In the genomic region with DNA sequence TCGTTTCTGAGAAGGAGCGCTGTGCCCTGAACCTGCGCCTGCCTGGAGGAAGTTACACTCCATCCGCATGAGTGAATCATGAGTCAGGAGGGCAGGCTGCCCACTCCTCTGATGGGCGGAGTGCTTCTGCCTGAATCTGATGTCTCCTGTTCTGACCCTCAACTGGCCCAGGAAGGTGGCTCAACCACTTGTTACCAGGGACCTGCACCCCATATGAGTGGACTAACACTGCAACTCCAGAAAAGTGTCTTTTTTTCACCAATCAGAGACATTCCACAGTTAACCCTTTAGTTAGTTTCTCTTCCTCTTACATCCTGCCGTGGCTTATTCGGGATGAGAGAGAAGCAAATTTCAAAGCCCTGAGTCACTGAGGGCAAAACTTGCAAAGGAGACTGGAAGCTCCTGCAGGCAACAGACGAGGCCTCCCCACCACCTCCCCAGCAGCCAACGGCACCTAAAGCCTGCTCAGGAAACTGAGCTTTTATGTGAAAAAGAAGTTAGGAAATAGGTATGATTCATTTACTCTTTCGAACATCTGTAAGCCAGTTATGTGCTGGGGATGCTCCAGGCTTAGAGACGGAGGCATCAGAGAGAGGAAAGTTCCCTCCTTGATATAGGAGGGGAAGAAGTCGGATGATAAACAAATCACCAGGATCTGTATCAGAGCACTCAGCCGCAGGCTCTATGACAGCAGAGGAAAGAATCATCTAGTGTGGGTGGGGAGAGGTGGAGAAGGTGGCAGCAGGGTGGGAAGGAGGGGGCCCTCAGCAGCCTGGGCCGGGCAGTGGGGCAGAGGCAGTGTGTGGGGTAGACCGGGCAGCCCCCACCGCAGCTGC, we compare ENCODE assay signal across 1 cellular context.
TF ChIP-seq lines count a peak whose summit lies in the region.

No MANE protein-coding gene starts in this region.

TF ChIP-seq in GM12878, 131 proteins besides CTCF, POLR2A, EP300 and RAD21 (continued from another document and continues in another):
- TF ChIP-seq, protein P1, sequence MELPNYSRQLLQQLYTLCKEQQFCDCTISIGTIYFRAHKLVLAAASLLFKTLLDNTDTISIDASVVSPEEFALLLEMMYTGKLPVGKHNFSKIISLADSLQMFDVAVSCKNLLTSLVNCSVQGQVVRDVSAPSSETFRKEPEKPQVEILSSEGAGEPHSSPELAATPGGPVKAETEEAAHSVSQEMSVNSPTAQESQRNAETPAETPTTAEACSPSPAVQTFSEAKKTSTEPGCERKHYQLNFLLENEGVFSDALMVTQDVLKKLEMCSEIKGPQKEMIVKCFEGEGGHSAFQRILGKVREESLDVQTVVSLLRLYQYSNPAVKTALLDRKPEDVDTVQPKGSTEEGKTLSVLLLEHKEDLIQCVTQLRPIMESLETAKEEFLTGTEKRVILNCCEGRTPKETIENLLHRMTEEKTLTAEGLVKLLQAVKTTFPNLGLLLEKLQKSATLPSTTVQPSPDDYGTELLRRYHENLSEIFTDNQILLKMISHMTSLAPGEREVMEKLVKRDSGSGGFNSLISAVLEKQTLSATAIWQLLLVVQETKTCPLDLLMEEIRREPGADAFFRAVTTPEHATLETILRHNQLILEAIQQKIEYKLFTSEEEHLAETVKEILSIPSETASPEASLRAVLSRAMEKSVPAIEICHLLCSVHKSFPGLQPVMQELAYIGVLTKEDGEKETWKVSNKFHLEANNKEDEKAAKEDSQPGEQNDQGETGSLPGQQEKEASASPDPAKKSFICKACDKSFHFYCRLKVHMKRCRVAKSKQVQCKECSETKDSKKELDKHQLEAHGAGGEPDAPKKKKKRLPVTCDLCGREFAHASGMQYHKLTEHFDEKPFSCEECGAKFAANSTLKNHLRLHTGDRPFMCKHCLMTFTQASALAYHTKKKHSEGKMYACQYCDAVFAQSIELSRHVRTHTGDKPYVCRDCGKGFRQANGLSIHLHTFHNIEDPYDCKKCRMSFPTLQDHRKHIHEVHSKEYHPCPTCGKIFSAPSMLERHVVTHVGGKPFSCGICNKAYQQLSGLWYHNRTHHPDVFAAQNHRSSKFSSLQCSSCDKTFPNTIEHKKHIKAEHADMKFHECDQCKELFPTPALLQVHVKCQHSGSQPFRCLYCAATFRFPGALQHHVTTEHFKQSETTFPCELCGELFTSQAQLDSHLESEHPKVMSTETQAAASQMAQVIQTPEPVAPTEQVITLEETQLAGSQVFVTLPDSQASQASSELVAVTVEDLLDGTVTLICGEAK (IDR thresholded peaks at IDR 0.05; ENCODE audit: borderline replicate concordance), result no peak
- no peak for TF ChIP-seq SREBF2 (IDR thresholded peaks at IDR 0.05; ENCODE audit: low read length)
- peak; percentile 69 for TF ChIP-seq SPI1 (IDR thresholded peaks at IDR 0.05; ENCODE audit: borderline replicate concordance, insufficient read depth, low read depth, low read length)
- TF ChIP-seq, protein P2, sequence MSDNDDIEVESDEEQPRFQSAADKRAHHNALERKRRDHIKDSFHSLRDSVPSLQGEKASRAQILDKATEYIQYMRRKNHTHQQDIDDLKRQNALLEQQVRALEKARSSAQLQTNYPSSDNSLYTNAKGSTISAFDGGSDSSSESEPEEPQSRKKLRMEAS (IDR thresholded peaks at IDR 0.05; ENCODE audit: low read depth, low read length), result peak; percentile 27; the same call in 1 of the 2 replicates
- TF ChIP-seq JUNB (IDR thresholded peaks at IDR 0.05), result 0 out of 2 replicates have a peak, but pooled peaks have one; percentile 23
- TF ChIP-seq SRF (IDR thresholded peaks at IDR 0.05; ENCODE audit: low read depth in 2 of 2, low read length in 2 of 2), result no peak
- 0 out of 2 replicates have a peak, but pooled peaks have one; percentile 23 for TF ChIP-seq POLR2AphosphoS5 (IDR thresholded peaks at IDR 0.05; ENCODE audit: low read length)
- TF ChIP-seq YBX1 (IDR thresholded peaks at IDR 0.05), result no peak
- no peak for TF ChIP-seq ZSCAN29 (IDR thresholded peaks at IDR 0.05)
- TF ChIP-seq, protein P3, sequence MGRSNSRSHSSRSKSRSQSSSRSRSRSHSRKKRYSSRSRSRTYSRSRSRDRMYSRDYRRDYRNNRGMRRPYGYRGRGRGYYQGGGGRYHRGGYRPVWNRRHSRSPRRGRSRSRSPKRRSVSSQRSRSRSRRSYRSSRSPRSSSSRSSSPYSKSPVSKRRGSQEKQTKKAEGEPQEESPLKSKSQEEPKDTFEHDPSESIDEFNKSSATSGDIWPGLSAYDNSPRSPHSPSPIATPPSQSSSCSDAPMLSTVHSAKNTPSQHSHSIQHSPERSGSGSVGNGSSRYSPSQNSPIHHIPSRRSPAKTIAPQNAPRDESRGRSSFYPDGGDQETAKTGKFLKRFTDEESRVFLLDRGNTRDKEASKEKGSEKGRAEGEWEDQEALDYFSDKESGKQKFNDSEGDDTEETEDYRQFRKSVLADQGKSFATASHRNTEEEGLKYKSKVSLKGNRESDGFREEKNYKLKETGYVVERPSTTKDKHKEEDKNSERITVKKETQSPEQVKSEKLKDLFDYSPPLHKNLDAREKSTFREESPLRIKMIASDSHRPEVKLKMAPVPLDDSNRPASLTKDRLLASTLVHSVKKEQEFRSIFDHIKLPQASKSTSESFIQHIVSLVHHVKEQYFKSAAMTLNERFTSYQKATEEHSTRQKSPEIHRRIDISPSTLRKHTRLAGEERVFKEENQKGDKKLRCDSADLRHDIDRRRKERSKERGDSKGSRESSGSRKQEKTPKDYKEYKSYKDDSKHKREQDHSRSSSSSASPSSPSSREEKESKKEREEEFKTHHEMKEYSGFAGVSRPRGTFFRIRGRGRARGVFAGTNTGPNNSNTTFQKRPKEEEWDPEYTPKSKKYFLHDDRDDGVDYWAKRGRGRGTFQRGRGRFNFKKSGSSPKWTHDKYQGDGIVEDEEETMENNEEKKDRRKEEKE (IDR thresholded peaks at IDR 0.05), result no peak
- no peak for TF ChIP-seq BCL11A (IDR thresholded peaks at IDR 0.05; ENCODE audit: low read depth, low read length)
- TF ChIP-seq NFIC (IDR thresholded peaks at IDR 0.05; ENCODE audit: low read depth, low read length), result 0 out of 2 replicates have a peak, but pooled peaks have one; percentile 43
- TF ChIP-seq HDAC2 (IDR thresholded peaks at IDR 0.05), result no peak
- TF ChIP-seq, protein P4, sequence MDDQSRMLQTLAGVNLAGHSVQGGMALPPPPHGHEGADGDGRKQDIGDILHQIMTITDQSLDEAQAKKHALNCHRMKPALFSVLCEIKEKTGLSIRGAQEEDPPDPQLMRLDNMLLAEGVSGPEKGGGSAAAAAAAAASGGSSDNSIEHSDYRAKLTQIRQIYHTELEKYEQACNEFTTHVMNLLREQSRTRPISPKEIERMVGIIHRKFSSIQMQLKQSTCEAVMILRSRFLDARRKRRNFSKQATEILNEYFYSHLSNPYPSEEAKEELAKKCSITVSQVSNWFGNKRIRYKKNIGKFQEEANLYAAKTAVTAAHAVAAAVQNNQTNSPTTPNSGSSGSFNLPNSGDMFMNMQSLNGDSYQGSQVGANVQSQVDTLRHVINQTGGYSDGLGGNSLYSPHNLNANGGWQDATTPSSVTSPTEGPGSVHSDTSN (IDR thresholded peaks at IDR 0.05; ENCODE audit: insufficient replicate concordance, low read depth, low read length), result no peak
- no peak for TF ChIP-seq SIN3A (IDR thresholded peaks at IDR 0.05; ENCODE audit: low read depth, low read length)
- 0 out of 2 replicates have a peak, but pooled peaks have one; percentile 5 for TF ChIP-seq TBL1XR1 (IDR thresholded peaks at IDR 0.05; ENCODE audit: low read depth, low read length)
- no peak for TF ChIP-seq HCFC1 (IDR thresholded peaks at IDR 0.05; ENCODE audit: low read length)
- TF ChIP-seq RFX5 (IDR thresholded peaks at IDR 0.05; ENCODE audit: low read depth, low read length), result no peak
- TF ChIP-seq ZNF384 (IDR thresholded peaks at IDR 0.05; ENCODE audit: borderline replicate concordance, low read depth, low read length), result no peak
- no peak for TF ChIP-seq TCF12 (IDR thresholded peaks at IDR 0.05; ENCODE audit: low read depth, low read length)
- peak; percentile 61 for TF ChIP-seq GATAD2B (conservative IDR thresholded peaks at IDR 0.05; ENCODE audit: low read depth)
- TF ChIP-seq BRCA1 (IDR thresholded peaks at IDR 0.05; ENCODE audit: low read depth, low read length), result no peak
- TF ChIP-seq NR2F1 (conservative IDR thresholded peaks at IDR 0.05), result no peak
- no peak for TF ChIP-seq RBBP5 (conservative IDR thresholded peaks at IDR 0.05)
- TF ChIP-seq, protein P5, sequence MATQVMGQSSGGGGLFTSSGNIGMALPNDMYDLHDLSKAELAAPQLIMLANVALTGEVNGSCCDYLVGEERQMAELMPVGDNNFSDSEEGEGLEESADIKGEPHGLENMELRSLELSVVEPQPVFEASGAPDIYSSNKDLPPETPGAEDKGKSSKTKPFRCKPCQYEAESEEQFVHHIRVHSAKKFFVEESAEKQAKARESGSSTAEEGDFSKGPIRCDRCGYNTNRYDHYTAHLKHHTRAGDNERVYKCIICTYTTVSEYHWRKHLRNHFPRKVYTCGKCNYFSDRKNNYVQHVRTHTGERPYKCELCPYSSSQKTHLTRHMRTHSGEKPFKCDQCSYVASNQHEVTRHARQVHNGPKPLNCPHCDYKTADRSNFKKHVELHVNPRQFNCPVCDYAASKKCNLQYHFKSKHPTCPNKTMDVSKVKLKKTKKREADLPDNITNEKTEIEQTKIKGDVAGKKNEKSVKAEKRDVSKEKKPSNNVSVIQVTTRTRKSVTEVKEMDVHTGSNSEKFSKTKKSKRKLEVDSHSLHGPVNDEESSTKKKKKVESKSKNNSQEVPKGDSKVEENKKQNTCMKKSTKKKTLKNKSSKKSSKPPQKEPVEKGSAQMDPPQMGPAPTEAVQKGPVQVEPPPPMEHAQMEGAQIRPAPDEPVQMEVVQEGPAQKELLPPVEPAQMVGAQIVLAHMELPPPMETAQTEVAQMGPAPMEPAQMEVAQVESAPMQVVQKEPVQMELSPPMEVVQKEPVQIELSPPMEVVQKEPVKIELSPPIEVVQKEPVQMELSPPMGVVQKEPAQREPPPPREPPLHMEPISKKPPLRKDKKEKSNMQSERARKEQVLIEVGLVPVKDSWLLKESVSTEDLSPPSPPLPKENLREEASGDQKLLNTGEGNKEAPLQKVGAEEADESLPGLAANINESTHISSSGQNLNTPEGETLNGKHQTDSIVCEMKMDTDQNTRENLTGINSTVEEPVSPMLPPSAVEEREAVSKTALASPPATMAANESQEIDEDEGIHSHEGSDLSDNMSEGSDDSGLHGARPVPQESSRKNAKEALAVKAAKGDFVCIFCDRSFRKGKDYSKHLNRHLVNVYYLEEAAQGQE (IDR thresholded peaks at IDR 0.05; ENCODE audit: low read depth, low read length), result no peak
- TF ChIP-seq, protein P6, sequence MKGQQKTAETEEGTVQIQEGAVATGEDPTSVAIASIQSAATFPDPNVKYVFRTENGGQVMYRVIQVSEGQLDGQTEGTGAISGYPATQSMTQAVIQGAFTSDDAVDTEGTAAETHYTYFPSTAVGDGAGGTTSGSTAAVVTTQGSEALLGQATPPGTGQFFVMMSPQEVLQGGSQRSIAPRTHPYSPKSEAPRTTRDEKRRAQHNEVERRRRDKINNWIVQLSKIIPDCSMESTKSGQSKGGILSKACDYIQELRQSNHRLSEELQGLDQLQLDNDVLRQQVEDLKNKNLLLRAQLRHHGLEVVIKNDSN (IDR thresholded peaks at IDR 0.05; ENCODE audit: borderline replicate concordance, extremely low read length, insufficient read depth, low read depth, low read length), result no peak
- TF ChIP-seq PML (IDR thresholded peaks at IDR 0.05; ENCODE audit: low read length), result peak; percentile 58; the same call in 1 of the 2 replicates
- no peak for TF ChIP-seq POU2F2 (IDR thresholded peaks at IDR 0.05; ENCODE audit: borderline replicate concordance, low read depth, low read length)
- TF ChIP-seq SMAD5 (IDR thresholded peaks at IDR 0.05; ENCODE audit: low read depth), result no peak
- TF ChIP-seq, protein P7, sequence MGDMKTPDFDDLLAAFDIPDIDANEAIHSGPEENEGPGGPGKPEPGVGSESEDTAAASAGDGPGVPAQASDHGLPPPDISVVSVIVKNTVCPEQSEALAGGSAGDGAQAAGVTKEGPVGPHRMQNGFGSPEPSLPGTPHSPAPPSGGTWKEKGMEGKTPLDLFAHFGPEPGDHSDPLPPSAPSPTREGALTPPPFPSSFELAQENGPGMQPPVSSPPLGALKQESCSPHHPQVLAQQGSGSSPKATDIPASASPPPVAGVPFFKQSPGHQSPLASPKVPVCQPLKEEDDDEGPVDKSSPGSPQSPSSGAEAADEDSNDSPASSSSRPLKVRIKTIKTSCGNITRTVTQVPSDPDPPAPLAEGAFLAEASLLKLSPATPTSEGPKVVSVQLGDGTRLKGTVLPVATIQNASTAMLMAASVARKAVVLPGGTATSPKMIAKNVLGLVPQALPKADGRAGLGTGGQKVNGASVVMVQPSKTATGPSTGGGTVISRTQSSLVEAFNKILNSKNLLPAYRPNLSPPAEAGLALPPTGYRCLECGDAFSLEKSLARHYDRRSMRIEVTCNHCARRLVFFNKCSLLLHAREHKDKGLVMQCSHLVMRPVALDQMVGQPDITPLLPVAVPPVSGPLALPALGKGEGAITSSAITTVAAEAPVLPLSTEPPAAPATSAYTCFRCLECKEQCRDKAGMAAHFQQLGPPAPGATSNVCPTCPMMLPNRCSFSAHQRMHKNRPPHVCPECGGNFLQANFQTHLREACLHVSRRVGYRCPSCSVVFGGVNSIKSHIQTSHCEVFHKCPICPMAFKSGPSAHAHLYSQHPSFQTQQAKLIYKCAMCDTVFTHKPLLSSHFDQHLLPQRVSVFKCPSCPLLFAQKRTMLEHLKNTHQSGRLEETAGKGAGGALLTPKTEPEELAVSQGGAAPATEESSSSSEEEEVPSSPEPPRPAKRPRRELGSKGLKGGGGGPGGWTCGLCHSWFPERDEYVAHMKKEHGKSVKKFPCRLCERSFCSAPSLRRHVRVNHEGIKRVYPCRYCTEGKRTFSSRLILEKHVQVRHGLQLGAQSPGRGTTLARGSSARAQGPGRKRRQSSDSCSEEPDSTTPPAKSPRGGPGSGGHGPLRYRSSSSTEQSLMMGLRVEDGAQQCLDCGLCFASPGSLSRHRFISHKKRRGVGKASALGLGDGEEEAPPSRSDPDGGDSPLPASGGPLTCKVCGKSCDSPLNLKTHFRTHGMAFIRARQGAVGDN (IDR thresholded peaks at IDR 0.05), result 0 out of 2 replicates have a peak, but pooled peaks have one; percentile 51
- peak; percentile 15; the same call in 1 of the 2 replicates for TF ChIP-seq YY1 (IDR thresholded peaks at IDR 0.05; ENCODE audit: low read depth, low read length)
- TF ChIP-seq, protein P8, sequence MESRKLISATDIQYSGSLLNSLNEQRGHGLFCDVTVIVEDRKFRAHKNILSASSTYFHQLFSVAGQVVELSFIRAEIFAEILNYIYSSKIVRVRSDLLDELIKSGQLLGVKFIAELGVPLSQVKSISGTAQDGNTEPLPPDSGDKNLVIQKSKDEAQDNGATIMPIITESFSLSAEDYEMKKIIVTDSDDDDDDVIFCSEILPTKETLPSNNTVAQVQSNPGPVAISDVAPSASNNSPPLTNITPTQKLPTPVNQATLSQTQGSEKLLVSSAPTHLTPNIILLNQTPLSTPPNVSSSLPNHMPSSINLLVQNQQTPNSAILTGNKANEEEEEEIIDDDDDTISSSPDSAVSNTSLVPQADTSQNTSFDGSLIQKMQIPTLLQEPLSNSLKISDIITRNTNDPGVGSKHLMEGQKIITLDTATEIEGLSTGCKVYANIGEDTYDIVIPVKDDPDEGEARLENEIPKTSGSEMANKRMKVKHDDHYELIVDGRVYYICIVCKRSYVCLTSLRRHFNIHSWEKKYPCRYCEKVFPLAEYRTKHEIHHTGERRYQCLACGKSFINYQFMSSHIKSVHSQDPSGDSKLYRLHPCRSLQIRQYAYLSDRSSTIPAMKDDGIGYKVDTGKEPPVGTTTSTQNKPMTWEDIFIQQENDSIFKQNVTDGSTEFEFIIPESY (IDR thresholded peaks at IDR 0.05), result no peak
- peak; percentile 54; the same call in 1 of the 2 replicates for TF ChIP-seq HDGF (IDR thresholded peaks at IDR 0.05)
